Comparison of ENCODE assay signal across 16 cellular contexts in the genomic region with DNA sequence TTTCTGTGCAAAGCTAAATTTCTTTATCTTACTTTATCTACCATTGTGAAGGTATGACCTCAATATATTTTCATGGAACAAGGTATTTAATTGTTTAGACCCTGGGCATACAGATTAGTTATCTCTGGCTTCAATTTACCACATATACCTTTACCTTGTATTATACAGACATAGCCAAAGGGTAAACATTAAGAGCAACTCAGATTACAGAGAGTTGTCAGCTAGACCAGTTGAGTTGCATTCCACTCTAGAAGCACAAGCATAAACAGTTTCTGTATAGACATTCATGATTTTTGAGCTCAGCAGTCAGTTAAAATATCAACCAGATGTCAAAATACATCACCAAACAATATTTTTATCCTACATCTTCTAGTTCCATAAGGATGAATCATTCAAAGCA.
"Had no signal": no experiment of that assay in that cellular context is flagged by ENCODE, and none has a peak within 500 bp of the region (broad histone marks: within the 10 kb centered on the region; RNA-seq: fewer than 3 reads in every experiment).

No MANE protein-coding gene starts in this region.

- H3K4me1 Mint-ChIP-seq: nephron had no signal

- H3K27ac ChIP-seq: adrenal gland, breast epithelium, transverse colon had no signal

- FAIRE-seq: astrocyte, endothelial cell of umbilical vein had no signal

- ATAC-seq: activated CD4-positive, CD25-positive, alpha-beta regulatory T cell treated with anti-CD3 and anti-CD28 coated beads, Interleukin-2, amount 50 U/mL, for 24 hours; activated naive CD4-positive, alpha-beta T cell treated with anti-CD3 and anti-CD28 coated beads, Interleukin-2, amount 50 U/mL, for 72 hours; stimulated activated naive CD8-positive, alpha-beta T cell treated with anti-CD3 and anti-CD28 coated beads, Interleukin-15, Interleukin-2, amounts not matched to agents 100 U/mL and 50 U/mL, for 24 hours had no signal

- H3K27ac Mint-ChIP-seq: activated naive CD4-positive, alpha-beta T cell treated with anti-CD3 and anti-CD28 coated beads, Interleukin-2, amount 50 U/mL, for 72 hours; nephron had no signal

- H3K36me3 Mint-ChIP-seq: activated naive CD4-positive, alpha-beta T cell treated with anti-CD3 and anti-CD28 coated beads, Interleukin-2, amount 50 U/mL, for 72 hours had no signal

- H3K9me3 ChIP-seq: adrenal gland, breast epithelium, transverse colon had no signal

- DNase-seq: activated CD8-positive, alpha-beta memory T cell treated with anti-CD3 and anti-CD28 coated beads for 24 hours; activated gamma-delta T cell; adrenal gland; cerebellar nuclear complex; effector memory CD4-positive, alpha-beta T cell; stimulated activated naive CD8-positive, alpha-beta T cell treated with anti-CD3 and anti-CD28 coated beads, Interleukin-15, Interleukin-2, amounts not matched to agents 100 U/mL and 50 U/mL, for 24 hours; T-helper 1 cell; T-helper 9 cell; transverse colon had no signal

- H3K4me3 Mint-ChIP-seq: nephron had no signal

- H3K27me3 ChIP-seq: adrenal gland, breast epithelium, transverse colon had no signal

- H3K4me3 ChIP-seq: adrenal gland, breast epithelium, transverse colon had no signal

- H3K27me3 Mint-ChIP-seq: progenitor cell of endocrine pancreas had no signal

- H3K36me3 ChIP-seq: adrenal gland, breast epithelium, transverse colon had no signal

- H3K4me1 ChIP-seq: adrenal gland, breast epithelium, transverse colon had no signal

- H3K9me3 Mint-ChIP-seq: nephron had no signal
